ENCODE assay signal across 13 cellular contexts in genomic region chr10:61164458-61165160, GRCh38.
DNase-seq lines count a peak whose midpoint lies in the region; ATAC-seq, FAIRE-seq and TF ChIP-seq lines count a peak whose summit lies in the region.
"Had no signal": no experiment of that assay in that cellular context is flagged by ENCODE, and none has a peak within 500 bp of the region (broad histone marks: within the 10 kb centered on the region; RNA-seq: fewer than 3 reads in every experiment).

No MANE protein-coding gene starts in this region.

- H3K36me3 ChIP-seq in pancreas = no peaks in the 10 kb centered on the region
- H3K36me3 ChIP-seq: BE2C, tibial nerve had no signal

- CTCF ChIA-PET in activated CD4-positive, alpha-beta memory T cell treated with anti-CD3 and anti-CD28 coated beads for 36 hours (lab: Charles Lee) = no interaction called here

- ATAC-seq in pancreas (peak; percentile 92 to 96 (median 93)), HG02763 (IDR thresholded peaks at IDR 0.05; ENCODE audit: unreplicated experiment) (no peak)

- POLR2A ChIA-PET in activated CD4-positive, alpha-beta memory T cell treated with anti-CD3 and anti-CD28 coated beads for 36 hours (lab: Charles Lee) = no interaction called here

- WGBS in pancreas, 2 donors = 18 to 24% methylated on average over 6 of the region's 6 CpGs

- H3K4me3 Mint-ChIP-seq in activated CD4-positive, alpha-beta memory T cell treated with anti-CD3 and anti-CD28 coated beads for 36 hours = no peak overlapping the region
- H3K4me3 Mint-ChIP-seq: IgD-negative memory B cell had no signal

- intact Hi-C loops in pancreas (cut with DNase I) = no loop called here
- intact Hi-C loops in activated CD4-positive, alpha-beta memory T cell treated with anti-CD3 and anti-CD28 coated beads for 36 hours (cut with micrococcal nuclease) = no loop called here

- H3K27me3 ChIP-seq in pancreas = no peaks in the 10 kb centered on the region
- H3K27me3 ChIP-seq: BE2C, tibial nerve had no signal

- DNase-seq in EL (peak; percentile 8), NOMO-1 (lab: John Stamatoyannopoulos, UW; ENCODE audit: unreplicated experiment in 2 of 2) (peak; percentile 49 to 68), epithelial cell of prostate (ENCODE audit: low read depth, low spot score) (peak; percentile 50), pancreas (peak in 5 of 6 donors; percentile 39 to 51 (median 48)), mesenteric fat pad (ENCODE audit: low spot score) (no peak), activated gamma-delta T cell (lab: John Stamatoyannopoulos, UW) (no peak)
- DNase-seq in activated CD4-positive, alpha-beta memory T cell treated with anti-CD3 and anti-CD28 coated beads for 36 hours = no peak
- DNase-seq: BE2C, GDM1, RPMI8226 had no signal

- H3K4me3 ChIP-seq in pancreas = no peak overlapping the region
- H3K4me3 ChIP-seq: tibial nerve had no signal

- peaks cover 11 to 15% (median 14%) of the 10 kb centered on the region in 3 donors for H3K4me1 ChIP-seq in pancreas
- H3K4me1 ChIP-seq: BE2C had no signal

- H3K27ac Mint-ChIP-seq in activated CD4-positive, alpha-beta memory T cell treated with anti-CD3 and anti-CD28 coated beads for 36 hours = no peak overlapping the region
- H3K27ac Mint-ChIP-seq: IgD-negative memory B cell had no signal

- H3K27me3 Mint-ChIP-seq in activated CD4-positive, alpha-beta memory T cell treated with anti-CD3 and anti-CD28 coated beads for 36 hours = no peaks in the 10 kb centered on the region
- H3K27me3 Mint-ChIP-seq: IgD-negative memory B cell had no signal

- H3K27ac ChIP-seq in epithelial cell of prostate = no peak overlapping the region
- H3K27ac ChIP-seq in pancreas = no peak overlapping the region

- FAIRE-seq in pancreas (lab: Jason Lieb, UNC) = no peak

- no peaks in the 10 kb centered on the region for H3K9me3 ChIP-seq in pancreas
- H3K9me3 ChIP-seq: BE2C had no signal

- TF ChIP-seq CTCF in pancreas (IDR thresholded peaks at IDR 0.05) = no peak

- H3K9me3 Mint-ChIP-seq in activated CD4-positive, alpha-beta memory T cell treated with anti-CD3 and anti-CD28 coated beads for 36 hours = peaks cover 3% of the 10 kb centered on the region

- no peaks in the 10 kb centered on the region for H3K36me3 Mint-ChIP-seq in activated CD4-positive, alpha-beta memory T cell treated with anti-CD3 and anti-CD28 coated beads for 36 hours

- H3K4me1 Mint-ChIP-seq in activated CD4-positive, alpha-beta memory T cell treated with anti-CD3 and anti-CD28 coated beads for 36 hours (ENCODE audit: low read depth) = no peaks in the 10 kb centered on the region
- H3K4me1 Mint-ChIP-seq: IgD-negative memory B cell had no signal

Comparison
In these comparisons a context has a peak if more than half of its experiments do, and no peak if none do; other contexts are left out.
1. DNase-seq: peak in EL (single experiment), NOMO-1 (2 of 2), epithelial cell of prostate (single experiment) and pancreas (5 of 6); none in mesenteric fat pad (single experiment), activated CD4-positive, alpha-beta memory T cell treated with anti-CD3 and anti-CD28 coated beads for 36 hours (single experiment) and activated gamma-delta T cell (single experiment).